Comparison of ENCODE assay signal across 2 cellular contexts in the genomic region with DNA sequence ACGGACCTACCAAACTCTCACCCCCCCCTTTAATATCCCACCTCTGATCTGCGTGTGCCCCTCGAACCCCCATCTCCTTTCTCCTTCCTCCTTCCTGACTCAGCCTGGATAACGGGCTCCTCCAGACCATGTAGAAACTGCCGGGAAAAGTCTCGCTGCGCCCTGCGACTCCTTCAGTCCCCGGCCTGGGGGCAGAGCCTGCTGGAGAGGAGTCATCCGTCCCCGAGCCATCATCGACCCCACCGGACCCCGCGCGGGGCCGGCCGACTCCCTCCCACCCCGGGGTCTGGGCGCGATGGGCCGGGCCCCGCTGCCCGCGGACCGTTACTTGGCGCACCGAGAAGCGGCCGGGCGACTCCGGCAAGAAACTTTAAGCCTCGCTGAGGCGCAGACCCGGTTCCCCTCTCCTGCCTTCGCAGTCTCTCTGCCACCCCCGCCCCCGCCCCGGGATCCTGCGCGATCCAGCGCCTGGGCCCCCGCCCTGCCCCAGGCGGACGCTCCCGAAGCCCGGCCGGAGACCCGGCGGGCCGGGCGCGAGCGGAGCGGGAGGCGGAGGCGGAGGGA.
TF ChIP-seq lines count a peak whose summit lies in the region.

No MANE protein-coding gene starts in this region.

TF ChIP-seq in GM12878, 131 proteins besides CTCF, POLR2A, EP300 and RAD21 (continued from another document):
- 0 out of 3 replicates have a peak, but pooled peaks of 1 of the 2 experiments have one; percentile 14 for TF ChIP-seq EGR1 (IDR thresholded peaks at IDR 0.05; ENCODE audit: borderline replicate concordance in 1 of 2, low read depth in 2 of 2, low read length in 2 of 2)

TF ChIP-seq in liver, 16 proteins besides CTCF, POLR2A, EP300 and RAD21 (continued from another document):
- TF ChIP-seq, protein P1, sequence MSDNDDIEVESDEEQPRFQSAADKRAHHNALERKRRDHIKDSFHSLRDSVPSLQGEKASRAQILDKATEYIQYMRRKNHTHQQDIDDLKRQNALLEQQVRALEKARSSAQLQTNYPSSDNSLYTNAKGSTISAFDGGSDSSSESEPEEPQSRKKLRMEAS (IDR thresholded peaks at IDR 0.05): no peak
- no peak for TF ChIP-seq EGR1 (IDR thresholded peaks at IDR 0.05; ENCODE audit: low read depth in 2 of 2)
- TF ChIP-seq NR2F2 (IDR thresholded peaks at IDR 0.05): no peak
- TF ChIP-seq SP1 (IDR thresholded peaks at IDR 0.05): no peak
- TF ChIP-seq, protein P2, sequence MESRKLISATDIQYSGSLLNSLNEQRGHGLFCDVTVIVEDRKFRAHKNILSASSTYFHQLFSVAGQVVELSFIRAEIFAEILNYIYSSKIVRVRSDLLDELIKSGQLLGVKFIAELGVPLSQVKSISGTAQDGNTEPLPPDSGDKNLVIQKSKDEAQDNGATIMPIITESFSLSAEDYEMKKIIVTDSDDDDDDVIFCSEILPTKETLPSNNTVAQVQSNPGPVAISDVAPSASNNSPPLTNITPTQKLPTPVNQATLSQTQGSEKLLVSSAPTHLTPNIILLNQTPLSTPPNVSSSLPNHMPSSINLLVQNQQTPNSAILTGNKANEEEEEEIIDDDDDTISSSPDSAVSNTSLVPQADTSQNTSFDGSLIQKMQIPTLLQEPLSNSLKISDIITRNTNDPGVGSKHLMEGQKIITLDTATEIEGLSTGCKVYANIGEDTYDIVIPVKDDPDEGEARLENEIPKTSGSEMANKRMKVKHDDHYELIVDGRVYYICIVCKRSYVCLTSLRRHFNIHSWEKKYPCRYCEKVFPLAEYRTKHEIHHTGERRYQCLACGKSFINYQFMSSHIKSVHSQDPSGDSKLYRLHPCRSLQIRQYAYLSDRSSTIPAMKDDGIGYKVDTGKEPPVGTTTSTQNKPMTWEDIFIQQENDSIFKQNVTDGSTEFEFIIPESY (IDR thresholded peaks at IDR 0.05): no peak
- no peak for TF ChIP-seq HNF4G (IDR thresholded peaks at IDR 0.05)
- TF ChIP-seq, protein P3, sequence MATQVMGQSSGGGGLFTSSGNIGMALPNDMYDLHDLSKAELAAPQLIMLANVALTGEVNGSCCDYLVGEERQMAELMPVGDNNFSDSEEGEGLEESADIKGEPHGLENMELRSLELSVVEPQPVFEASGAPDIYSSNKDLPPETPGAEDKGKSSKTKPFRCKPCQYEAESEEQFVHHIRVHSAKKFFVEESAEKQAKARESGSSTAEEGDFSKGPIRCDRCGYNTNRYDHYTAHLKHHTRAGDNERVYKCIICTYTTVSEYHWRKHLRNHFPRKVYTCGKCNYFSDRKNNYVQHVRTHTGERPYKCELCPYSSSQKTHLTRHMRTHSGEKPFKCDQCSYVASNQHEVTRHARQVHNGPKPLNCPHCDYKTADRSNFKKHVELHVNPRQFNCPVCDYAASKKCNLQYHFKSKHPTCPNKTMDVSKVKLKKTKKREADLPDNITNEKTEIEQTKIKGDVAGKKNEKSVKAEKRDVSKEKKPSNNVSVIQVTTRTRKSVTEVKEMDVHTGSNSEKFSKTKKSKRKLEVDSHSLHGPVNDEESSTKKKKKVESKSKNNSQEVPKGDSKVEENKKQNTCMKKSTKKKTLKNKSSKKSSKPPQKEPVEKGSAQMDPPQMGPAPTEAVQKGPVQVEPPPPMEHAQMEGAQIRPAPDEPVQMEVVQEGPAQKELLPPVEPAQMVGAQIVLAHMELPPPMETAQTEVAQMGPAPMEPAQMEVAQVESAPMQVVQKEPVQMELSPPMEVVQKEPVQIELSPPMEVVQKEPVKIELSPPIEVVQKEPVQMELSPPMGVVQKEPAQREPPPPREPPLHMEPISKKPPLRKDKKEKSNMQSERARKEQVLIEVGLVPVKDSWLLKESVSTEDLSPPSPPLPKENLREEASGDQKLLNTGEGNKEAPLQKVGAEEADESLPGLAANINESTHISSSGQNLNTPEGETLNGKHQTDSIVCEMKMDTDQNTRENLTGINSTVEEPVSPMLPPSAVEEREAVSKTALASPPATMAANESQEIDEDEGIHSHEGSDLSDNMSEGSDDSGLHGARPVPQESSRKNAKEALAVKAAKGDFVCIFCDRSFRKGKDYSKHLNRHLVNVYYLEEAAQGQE (IDR thresholded peaks at IDR 0.05): no peak
